ENCODE assay signal across 9 cellular contexts in genomic region chr10:49177391-49178355, GRCh38. TPM values are rescaled to one million over a fixed set of nuclear protein-coding genes. Genes with fewer than 3 reads are reported as not detected.
DNase-seq lines count a peak whose midpoint lies in the region; ATAC-seq and TF ChIP-seq lines count a peak whose summit lies in the region.
"Had no signal": no experiment of that assay in that cellular context is flagged by ENCODE, and none has a peak within 500 bp of the region (broad histone marks: within the 10 kb centered on the region; RNA-seq: fewer than 3 reads in every experiment).

No MANE protein-coding gene starts in this region.

- peak; percentile 86 for ATAC-seq in GM19351 (IDR thresholded peaks at IDR 0.05; ENCODE audit: unreplicated experiment)
- ATAC-seq in HG03378 (IDR thresholded peaks at IDR 0.05; ENCODE audit: unreplicated experiment), result peak; percentile 83
- peak; percentile 73 for ATAC-seq in esophagus mucosa
- peak; percentile 72 for ATAC-seq in omental fat pad (ENCODE audit: low FRiP score)

- DNase-seq in Ammon's horn (ENCODE audit: low spot score) (peak; percentile 69), omental fat pad (ENCODE audit: low spot score) (no peak), NCI-H748 (lab: John Stamatoyannopoulos, UW; ENCODE audit: unreplicated experiment) (no peak), GDM1 (lab: John Stamatoyannopoulos, UW) (no peak)
- DNase-seq in activated CD4-positive, alpha-beta T cell treated with anti-CD3 and anti-CD28 coated beads for 48 hours, result peak; percentile 81

- TF ChIP-seq CTCF in omental fat pad (IDR thresholded peaks at IDR 0.05), result no peak

RNA-seq across cellular contexts. Expression of gene TMEM273, which starts 10.5 kb away (rescaled TPM):
- total RNA-seq in esophagus mucosa, result 3.8 TPM
- 10 to 100 TPM; 12.2 to 74.4 (median 34.1) TPM for total RNA-seq in omental fat pad

RNA-seq across cellular contexts. Expression of gene FAM170B, which starts 43.9 kb away (rescaled TPM):
- total RNA-seq in esophagus mucosa (not detected), omental fat pad (not detected)
- total RNA-seq: mononuclear cell had no signal

Comparison
In these comparisons a context has a peak if more than half of its experiments do, and no peak if none do; other contexts are left out.
1. DNase-seq: peak in Ammon's horn (single experiment) and activated CD4-positive, alpha-beta T cell treated with anti-CD3 and anti-CD28 coated beads for 48 hours (single experiment); none in omental fat pad (single experiment), NCI-H748 (single experiment) and GDM1 (single experiment).
2. Peak in every context shown above with its lines, with median percentiles within 50 percentile points of each other: ATAC-seq.